Comparison of ENCODE assay signal across 21 cellular contexts in the genomic region with DNA sequence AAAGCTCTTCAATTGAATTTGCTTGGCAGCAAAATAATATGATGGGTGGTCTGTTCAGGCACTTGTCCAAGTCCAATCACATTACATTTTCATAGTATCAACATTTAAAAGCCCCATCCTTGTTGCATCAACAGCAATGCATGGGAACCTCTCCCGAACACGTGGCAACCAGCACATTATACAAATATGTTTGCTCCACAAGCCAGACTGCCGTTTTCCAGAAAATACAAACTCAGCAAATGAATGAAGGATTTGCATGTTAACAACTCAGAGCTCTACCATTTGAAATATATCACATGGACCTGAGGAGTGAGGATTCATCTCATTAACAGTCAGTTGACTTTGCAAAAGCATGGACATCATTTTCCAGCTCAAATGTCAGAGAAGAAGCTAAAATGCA. TPM values are rescaled to one million over a fixed set of nuclear protein-coding genes. Genes with fewer than 3 reads are reported as not detected.
DNase-seq lines count a peak whose midpoint lies in the region; ATAC-seq, FAIRE-seq and TF ChIP-seq lines count a peak whose summit lies in the region.
"Had no signal": no experiment of that assay in that cellular context is flagged by ENCODE, and none has a peak within 500 bp of the region (broad histone marks: within the 10 kb centered on the region; RNA-seq: fewer than 3 reads in every experiment).

No MANE protein-coding gene starts in this region.

- H3K27ac ChIP-seq in HepG2 (ENCODE audit: extremely low read length, insufficient read depth, low read length) (no peak overlapping the region), right lobe of liver (no peak overlapping the region), IMR-90 (ENCODE audit: insufficient read depth, low read length) (no peak overlapping the region)
- H3K27ac ChIP-seq: GM23248 had no signal

- H3K14ac ChIP-seq in IMR-90 (replicated peaks; ENCODE audit: low read depth, low read length) = no peak overlapping the region; the same call in 1 of the 2 replicates

- in situ Hi-C loops in HepG2 (cut with HindIII; ENCODE audit: extremely low pct_ligation_motif_present, low pct_unique_long_range_greater_than_20kb) (no loop called here), IMR-90 (cut with MboI; ENCODE audit: low sequenced_read_pairs) (no loop called here)

- no peak for ATAC-seq in HepG2
- no peak for ATAC-seq in right lobe of liver
- no peak for ATAC-seq in IMR-90 (ENCODE audit: low read depth)
- ATAC-seq in GM18498 (IDR thresholded peaks at IDR 0.05; ENCODE audit: unreplicated experiment) = no peak
- no peak for ATAC-seq in GM21367 (IDR thresholded peaks at IDR 0.05; ENCODE audit: unreplicated experiment)

- no peak for DNase-seq in HepG2 (ENCODE audit: low spot score)
- DNase-seq in right lobe of liver = no peak
- peak; percentile 51 for DNase-seq in IMR-90
- peak; percentile 6 for DNase-seq in epithelial cell of esophagus (ENCODE audit: low read depth)
- peak; percentile 20 to 49 for DNase-seq in foreskin fibroblast
- no peak for DNase-seq in hepatic stellate cell (ENCODE audit: low spot score)
- DNase-seq: 8988T; C1 segment of cervical spinal cord; Calu3; CD4-positive, alpha-beta memory T cell; COR-L47; DMS153; DND-41; GM23248; H7; HCEC 1CT had no signal

- H3K27me3 ChIP-seq in HepG2 (ENCODE audit: control insufficient read depth in 1 of 2, insufficient read depth in 2 of 2, low read length in 2 of 2) (no peaks in the 10 kb centered on the region), right lobe of liver (no peaks in the 10 kb centered on the region), IMR-90 (ENCODE audit: control insufficient read depth, insufficient read depth, low read length) (no peaks in the 10 kb centered on the region)

- TF ChIP-seq POLR2A in HepG2 (IDR thresholded peaks at IDR 0.05; ENCODE audit: insufficient read depth in 1 of 2, low read depth in 2 of 2, low read length in 2 of 2) (no peak), right lobe of liver (IDR thresholded peaks at IDR 0.05) (no peak), IMR-90 (IDR thresholded peaks at IDR 0.05; ENCODE audit: low read depth, low read length) (no peak)

- no peaks in the 10 kb centered on the region for H3K9me1 ChIP-seq in IMR-90 (ENCODE audit: insufficient read depth, low read length)

- H2BK20ac ChIP-seq in IMR-90 (ENCODE audit: low read depth, low read length) = no peak overlapping the region

- no peak overlapping the region for H3K4ac ChIP-seq in IMR-90 (ENCODE audit: low read depth, low read length)

- no peak for FAIRE-seq in HepG2 (lab: Jason Lieb, UNC)
- FAIRE-seq: G401.6, GM12892, H1 had no signal

- TF ChIP-seq RAD21 in HepG2 (CRISPR knock-in tag; IDR thresholded peaks at IDR 0.05) (no peak), IMR-90 (IDR thresholded peaks at IDR 0.05; ENCODE audit: low read length) (no peak)

- TF ChIP-seq CTCF in HepG2 (CRISPR knock-in tag; IDR thresholded peaks at IDR 0.05) (no peak), right lobe of liver (IDR thresholded peaks at IDR 0.05) (no peak), IMR-90 (conservative IDR thresholded peaks at IDR 0.05; ENCODE audit: low read depth, low read length) (no peak), epithelial cell of esophagus (IDR thresholded peaks at IDR 0.05; ENCODE audit: insufficient read depth, low read depth, low read length, missing control alignments) (no peak), foreskin fibroblast (IDR thresholded peaks at IDR 0.05; ENCODE audit: low read depth, low read length) (no peak)

- intact Hi-C loops in HepG2 (cut with micrococcal nuclease; ENCODE audit: unreplicated experiment) = no loop called here
- intact Hi-C loops in right lobe of liver (cut with DNase I) = no loop called here
- intact Hi-C loops in IMR-90 (cut with micrococcal nuclease) = no loop called here

- no peak overlapping the region for H3K23ac ChIP-seq in IMR-90 (ENCODE audit: low read depth, low read length)

- H4K8ac ChIP-seq in IMR-90 (ENCODE audit: low read depth in 2 of 2, low read length in 2 of 2) = no peak overlapping the region

- POLR2A ChIA-PET in HepG2 (lab: Yijun Ruan, JAX) (interaction anchor here (0.7 kb wide), 1 partner anchor 20 kb away, joined by 4 read pairs; the partner anchor contains the start of gene LYPLAL1), IMR-90 (lab: Charles Lee; ENCODE audit: unreplicated experiment) (no interaction called here)

- H2BK15ac ChIP-seq in IMR-90 (ENCODE audit: low read depth, low read length) = no peak overlapping the region

- dilution Hi-C loops in IMR-90 (cut with HindIII; ENCODE audit: low sequenced_read_pairs, unreplicated experiment) = no loop called here

- no peaks in the 10 kb centered on the region for H3K36me3 ChIP-seq in HepG2 (replicated peaks in 1 of 2; ENCODE audit: control insufficient read depth in 1 of 2, insufficient read depth in 2 of 2, low read length in 2 of 2)
- no peaks in the 10 kb centered on the region for H3K36me3 ChIP-seq in right lobe of liver
- H3K36me3 ChIP-seq in IMR-90 (ENCODE audit: control insufficient read depth, insufficient read depth, low read length) = no peaks in the 10 kb centered on the region

- no peaks in the 10 kb centered on the region for H4K20me1 ChIP-seq in HepG2 (ENCODE audit: insufficient read depth, low read length)
- no peaks in the 10 kb centered on the region for H4K20me1 ChIP-seq in IMR-90 (ENCODE audit: insufficient read depth, low read length)

- H4K5ac ChIP-seq in IMR-90 (ENCODE audit: low read depth, low read length) = no peak overlapping the region

- H3K9me3 ChIP-seq in HepG2 (ENCODE audit: low read length) (no peaks in the 10 kb centered on the region), right lobe of liver (no peaks in the 10 kb centered on the region), IMR-90 (ENCODE audit: control insufficient read depth, insufficient read depth, low read length) (no peaks in the 10 kb centered on the region)

- H3K18ac ChIP-seq in IMR-90 (ENCODE audit: low read depth, low read length) = no peak overlapping the region

- H2BK120ac ChIP-seq in IMR-90 (ENCODE audit: low read depth, low read length) = no peak overlapping the region

- H3K4me2 ChIP-seq in HepG2 (ENCODE audit: low read depth, low read length) = no peak overlapping the region
- H3K4me2 ChIP-seq in IMR-90 (ENCODE audit: low read depth, low read length) = no peak overlapping the region

- no peak overlapping the region for H2AK5ac ChIP-seq in IMR-90 (ENCODE audit: low read depth, low read length)

- H3K4me1 ChIP-seq in HepG2 (ENCODE audit: insufficient read depth, low read length) = no peaks in the 10 kb centered on the region
- H3K4me1 ChIP-seq in right lobe of liver = no peaks in the 10 kb centered on the region
- H3K4me1 ChIP-seq in IMR-90 (ENCODE audit: control insufficient read depth, insufficient read depth, low read length) = no peaks in the 10 kb centered on the region

- no peak overlapping the region for H2BK5ac ChIP-seq in IMR-90 (ENCODE audit: low read depth, low read length, poor library complexity, severe bottlenecking)

- H3K4me3 ChIP-seq in HepG2 (replicated peaks in 1 of 3; ENCODE audit: insufficient read depth in 1 of 3, low read depth in 2 of 3, low read length in 3 of 3) (no peak overlapping the region), right lobe of liver (no peak overlapping the region), IMR-90 (ENCODE audit: insufficient read depth, low read depth, low read length) (no peak overlapping the region), epithelial cell of esophagus (ENCODE audit: low read length) (no peak overlapping the region), foreskin fibroblast (ENCODE audit: low read depth in 1 of 2, low read length in 2 of 2) (no peak overlapping the region)
- H3K4me3 ChIP-seq: GM23248 had no signal

- H2AK9ac ChIP-seq in IMR-90 (replicated peaks; ENCODE audit: low read depth, low read length, poor library complexity) = no peak overlapping the region

- 47% methylated on average over 3 of the region's 3 CpGs for WGBS in HepG2 (ENCODE audit: low lambda C conversion rate)
- WGBS in right lobe of liver (ENCODE audit: insufficient coverage, low coverage, low lambda C conversion rate, missing lambda C conversion rate) = 78% methylated on average over 3 of the region's 3 CpGs
- no CpG with 5 or more reads among the region's 3 CpGs for WGBS in IMR-90 (ENCODE audit: extremely low coverage in 2 of 2, insufficient read length in 1 of 2), 2 experiments

- H2AFZ ChIP-seq in HepG2 (ENCODE audit: low read length) (no peak overlapping the region), IMR-90 (replicated peaks; ENCODE audit: low read length, poor library complexity) (no peak overlapping the region)
- H2AFZ ChIP-seq: GM23248 had no signal

- TF ChIP-seq EP300 in HepG2 (IDR thresholded peaks at IDR 0.05; ENCODE audit: low read depth in 2 of 2, low read length in 2 of 2) (no peak), HepG2 (CRISPR knock-in tag; IDR thresholded peaks at IDR 0.05; ENCODE audit: borderline replicate concordance) (no peak)

- H3K79me2 ChIP-seq in HepG2 (ENCODE audit: insufficient read depth, low read length) = no peaks in the 10 kb centered on the region

- H3K9ac ChIP-seq in HepG2 (ENCODE audit: insufficient read depth, low read depth, low read length) (no peak overlapping the region), IMR-90 (ENCODE audit: low read depth, low read length) (no peak overlapping the region)
- H3K9ac ChIP-seq: GM23248 had no signal

- H3K79me1 ChIP-seq in IMR-90 (ENCODE audit: low read depth in 1 of 2, low read length in 2 of 2) = no peaks in the 10 kb centered on the region

- BruUV-seq in HepG2 (replicated peaks; lab: Mats Ljungman, UMichigan) (no TSS peak), IMR-90 (replicated peaks; lab: Mats Ljungman, UMichigan) (no TSS peak)

- CTCF ChIA-PET in HepG2 (lab: Yijun Ruan, JAX; ENCODE audit: low intra/inter-chr PET ratio, low total read pairs) = no interaction called here
- CTCF ChIA-PET in IMR-90 (lab: Yijun Ruan, JAX) = no interaction called here

- no peak overlapping the region for H3K56ac ChIP-seq in IMR-90 (ENCODE audit: extremely low read depth, insufficient read depth, low read length)

- H4K91ac ChIP-seq in IMR-90 (ENCODE audit: insufficient read depth, low read depth, low read length) = no peak overlapping the region

RNA-seq across cellular contexts. Expression of gene LYPLAL1, which starts 19.9 kb away (rescaled TPM):
- total RNA-seq in HepG2 (2016; rRNA removed; fragmentation: Illumina TruSeq; extraction: Trizol) (29.1 and 31.6 TPM in 2 replicates), right lobe of liver (10 to 100 TPM; 16.5 to 33.6 (median 22.2) TPM), IMR-90 (2012; rRNA removed) (4.8 and 11.4 TPM in 2 replicates)
- 106 and 118 TPM in 2 replicates for total RNA-seq in HepG2 (2016; cell fraction: cytosol; rRNA removed; fragmentation: Illumina TruSeq; extraction: Trizol; ENCODE audit: low read depth)
- total RNA-seq in HepG2 (2016; cell fraction: insoluble cytoplasmic fraction; rRNA removed; fragmentation: Illumina TruSeq; extraction: Trizol) = 34.1 and 38.8 TPM in 2 replicates
- 39.0 and 45.7 TPM in 2 replicates for total RNA-seq in HepG2 (2016; cell fraction: membrane; rRNA removed; fragmentation: Illumina TruSeq; extraction: Trizol)
- 29.4 and 33.0 TPM in 2 replicates for total RNA-seq in HepG2 (2016; cell fraction: nucleus; rRNA removed; fragmentation: Illumina TruSeq; extraction: Trizol)
- polyA plus RNA-seq in HepG2 (2011; rRNA removed) (15.2 and 17.0 TPM in 2 replicates), IMR-90 (2012; rRNA removed) (6.3 and 7.5 TPM in 2 replicates)
- 3.0 and 4.8 TPM in 2 replicates for polyA plus RNA-seq in HepG2 (2011; cell fraction: cytosol; rRNA removed)
- 10.8 and 11.8 TPM in 2 replicates for polyA plus RNA-seq in HepG2 (2011; cell fraction: nucleus; rRNA removed)
- 16.4 and 30.2 TPM in 2 replicates for polyA plus RNA-seq in HepG2 (2012)
- 3.7 and 3.8 TPM in 2 replicates for polyA plus RNA-seq in HepG2 (2016; cell fraction: cytosol; fragmentation: Illumina TruSeq; extraction: Trizol; ENCODE audit: low read depth)
- polyA plus RNA-seq in HepG2 (2016; cell fraction: insoluble cytoplasmic fraction; fragmentation: Illumina TruSeq; extraction: Trizol; ENCODE audit: low read depth) = 29.2 and 32.0 TPM in 2 replicates
- polyA plus RNA-seq in HepG2 (2016; cell fraction: membrane; fragmentation: Illumina TruSeq; extraction: Trizol; ENCODE audit: low read depth) = 6.1 and 7.5 TPM in 2 replicates
- polyA plus RNA-seq in HepG2 (2016; cell fraction: nucleus; fragmentation: Illumina TruSeq; extraction: Trizol; ENCODE audit: insufficient read depth, low read depth) = 29.2 and 29.7 TPM in 2 replicates
- polyA minus RNA-seq in HepG2 (2011; rRNA and poly(A)+ RNA removed; ENCODE audit: low replicate concordance) = 2.5 and 6.1 TPM in 2 replicates
- polyA minus RNA-seq in HepG2 (2011; cell fraction: cytosol; rRNA and poly(A)+ RNA removed) = 10.2 and 17.9 TPM in 2 replicates
- 88.0 and 131 TPM in 2 replicates for polyA minus RNA-seq in HepG2 (2011; cell fraction: nucleus; rRNA and poly(A)+ RNA removed)
- polyA plus RNA-seq in IMR-90 (2012; cell fraction: cytosol; rRNA removed) = 1.7 and 2.5 TPM in 2 replicates
- 1.8 and 14.4 TPM in 2 replicates for polyA plus RNA-seq in IMR-90 (2012; cell fraction: nucleus; rRNA removed; ENCODE audit: low replicate concordance)

Comparison
In these comparisons a context has a peak if more than half of its experiments do, and no peak if none do; other contexts are left out.
1. DNase-seq: peak in IMR-90 (single experiment), epithelial cell of esophagus (single experiment) and foreskin fibroblast (2 of 2); none in HepG2 (single experiment), right lobe of liver (0 of 3) and hepatic stellate cell (single experiment).